ENCODE assay signal across 17 cellular contexts in the genomic region with DNA sequence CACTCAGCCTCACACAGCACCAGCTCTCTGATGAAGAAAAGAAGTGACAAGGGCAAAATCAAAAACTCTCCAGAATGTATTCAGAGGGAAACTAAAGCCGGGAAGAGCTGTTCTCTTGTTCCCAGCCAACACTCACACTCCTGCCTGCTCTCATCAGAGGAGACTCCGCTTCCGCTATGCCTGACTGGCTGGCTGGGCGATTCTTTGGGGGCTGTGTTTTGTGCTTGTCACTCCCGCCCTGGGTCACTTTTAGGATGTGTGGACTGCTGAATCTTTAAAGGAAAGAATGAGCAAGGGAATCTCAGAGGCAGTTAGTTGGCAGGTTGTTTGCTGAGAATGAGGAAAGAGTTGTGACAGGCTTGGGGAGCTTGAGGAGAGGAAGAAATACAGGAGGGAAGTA. TPM values are rescaled to one million over a fixed set of nuclear protein-coding genes. Genes with fewer than 3 reads are reported as not detected.
DNase-seq lines count a peak whose midpoint lies in the region; ATAC-seq, FAIRE-seq and TF ChIP-seq lines count a peak whose summit lies in the region.
"Had no signal": no experiment of that assay in that cellular context is flagged by ENCODE, and none has a peak within 500 bp of the region (broad histone marks: within the 10 kb centered on the region; RNA-seq: fewer than 3 reads in every experiment).

No MANE protein-coding gene starts in this region.

- intact Hi-C loops in left ventricle myocardium superior (cut with micrococcal nuclease) = no loop called here
- intact Hi-C loops in Right ventricle myocardium superior (cut with DNase I) = no loop called here
- intact Hi-C loops in gastrocnemius medialis (cut with DNase I; ENCODE audit: low total_unique reads) = no loop called here

- no peak for TF ChIP-seq POLR2A in gastrocnemius medialis (IDR thresholded peaks at IDR 0.05)

- peak; percentile 80 for FAIRE-seq in urothelium cell line (lab: Jason Lieb, UNC)
- FAIRE-seq: GM12878, H54 had no signal

- H3K36me3 ChIP-seq in gastrocnemius medialis = no peaks in the 10 kb centered on the region
- H3K36me3 ChIP-seq: BLaER1 treated with 17β-estradiol and CSF1 and Interleukin-3, amounts not matched to agents 10 nM and 100 nM had no signal

- no peaks in the 10 kb centered on the region for H3K27me3 ChIP-seq in gastrocnemius medialis
- H3K27me3 ChIP-seq: BLaER1 treated with 17β-estradiol and CSF1 and Interleukin-3, amounts not matched to agents 10 nM and 100 nM had no signal

- no peak for TF ChIP-seq CTCF in gastrocnemius medialis (IDR thresholded peaks at IDR 0.05 in 4 of 5, conservative IDR thresholded peaks at IDR 0.05 in 1 of 5)

- ATAC-seq in left ventricle myocardium superior = peak; percentile 11
- ATAC-seq in Right ventricle myocardium superior (ENCODE audit: poor library complexity) = no peak
- no peak for ATAC-seq in gastrocnemius medialis
- no peak for ATAC-seq in GM18873 (IDR thresholded peaks at IDR 0.05; ENCODE audit: low FRiP score, unreplicated experiment)
- ATAC-seq: CD8-positive, alpha-beta T cell; GM12878 had no signal

- in situ Hi-C loops in gastrocnemius medialis (cut with MboI; ENCODE audit: low sequenced_read_pairs in 4 of 4) = no loop called here

- no peaks in the 10 kb centered on the region for H3K4me1 ChIP-seq in gastrocnemius medialis

- no peak overlapping the region for H3K27ac ChIP-seq in gastrocnemius medialis
- H3K27ac ChIP-seq: BLaER1 treated with 17β-estradiol and CSF1 and Interleukin-3, amounts not matched to agents 10 nM and 100 nM; GM23248 had no signal

- H3K9me3 ChIP-seq in gastrocnemius medialis = no peaks in the 10 kb centered on the region
- H3K9me3 ChIP-seq: BLaER1 treated with 17β-estradiol and CSF1 and Interleukin-3, amounts not matched to agents 10 nM and 100 nM had no signal

- no peak for DNase-seq in left ventricle myocardium superior
- DNase-seq in Right ventricle myocardium superior = no peak
- peak; percentile 78 for DNase-seq in left kidney (ENCODE audit: low read depth, low spot score)
- DNase-seq in retina = peak; percentile 70
- DNase-seq in urothelium cell line (ENCODE audit: low spot score) = no peak
- DNase-seq in gastrocnemius medialis = no peak
- DNase-seq: Calu3; CD8-positive, alpha-beta T cell; DMS79 treated with DMSO at 0.1 percent for 48 hours; GF-D8; GM23248; HCEC 1CT had no signal

- no peak overlapping the region for H3K4me3 ChIP-seq in gastrocnemius medialis
- H3K4me3 ChIP-seq: BLaER1 treated with 17β-estradiol and CSF1 and Interleukin-3, amounts not matched to agents 10 nM and 100 nM; GM12878; GM23248 had no signal

RNA-seq across cellular contexts. Expression of gene TBX2, which starts 54.6 kb away (rescaled TPM):
- total RNA-seq in left ventricle myocardium superior (9.1 TPM), Right ventricle myocardium superior (13.1 TPM), gastrocnemius medialis (10 to 100 TPM in 1 of 4 donors, 1 to 10 TPM in 3; 4.2 to 10.4 (median 6.4) TPM)
- total RNA-seq: B cell; CD8-positive, alpha-beta T cell had no signal

Comparison
In these comparisons a context has a peak if more than half of its experiments do, and no peak if none do; other contexts are left out.
1. DNase-seq: peak in left kidney (single experiment) and retina (single experiment); none in left ventricle myocardium superior (single experiment), Right ventricle myocardium superior (single experiment), urothelium cell line (single experiment) and gastrocnemius medialis (0 of 2).